ENCODE assay signal across 8 cellular contexts in genomic region chr3:194632983-194633348, GRCh38. TPM values are rescaled to one million over a fixed set of nuclear protein-coding genes. Genes with fewer than 3 reads are reported as not detected.
DNase-seq lines count a peak whose midpoint lies in the region; ATAC-seq and TF ChIP-seq lines count a peak whose summit lies in the region.

No MANE protein-coding gene starts in this region.

- H3K4me1 ChIP-seq in esophagus (ENCODE audit: control insufficient read depth in 2 of 2, insufficient read depth in 2 of 2, low read length in 1 of 2): peaks cover 0 to 5% of the 10 kb centered on the region in 2 donors
- no peaks in the 10 kb centered on the region for H3K4me1 ChIP-seq in neuron (ENCODE audit: insufficient read depth, low read length)

- POLR2A ChIA-PET in AG04449 (lab: Yijun Ruan, JAX): no interaction called here

- ATAC-seq in GM18861 (IDR thresholded peaks at IDR 0.05; ENCODE audit: unreplicated experiment): peak; percentile 41
- ATAC-seq in HG03064 (IDR thresholded peaks at IDR 0.05; ENCODE audit: low read depth, unreplicated experiment): peak; percentile 51

- CTCF ChIA-PET in AG04449 (lab: Yijun Ruan, JAX): interaction anchor here (0.7 to 2.5 kb wide), 12 partner anchors 9 to 299 kb away, joined by 3 to 12 read pairs (median 4); partner anchors contain the start of gene LSG1

- H3K27me3 ChIP-seq in esophagus (ENCODE audit: control insufficient read depth in 1 of 2, insufficient read depth in 2 of 2, low read length in 2 of 2) (no peaks in the 10 kb centered on the region), neuron (ENCODE audit: insufficient read depth, low read length) (no peaks in the 10 kb centered on the region)

- no peaks in the 10 kb centered on the region for H3K9me3 ChIP-seq in esophagus (ENCODE audit: control insufficient read depth in 2 of 2, insufficient read depth in 1 of 2, low read depth in 1 of 2, low read length in 1 of 2)
- H3K9me3 ChIP-seq in neuron (ENCODE audit: low read length): peaks cover 18% of the 10 kb centered on the region

- H3K27ac ChIP-seq in esophagus (ENCODE audit: low read depth in 2 of 2, low read length in 1 of 2): peak overlapping the region; percentile 83

- H3K36me3 ChIP-seq in esophagus (ENCODE audit: control insufficient read depth in 2 of 2, insufficient read depth in 2 of 2, low read length in 1 of 2) (no peaks in the 10 kb centered on the region), neuron (ENCODE audit: insufficient read depth, low read length) (peaks cover 8% of the 10 kb centered on the region)

- peak overlapping the region; percentile 44 for H2AFZ ChIP-seq in neuron (ENCODE audit: low read depth, low read length)

- WGBS in esophagus, 2 donors: 1% methylated on average over 27 to 50 of the region's 50 CpGs

- no peak for TF ChIP-seq CTCF in AG04449 (IDR thresholded peaks at IDR 0.05; ENCODE audit: insufficient read depth, low read length, missing control alignments)

- DNase-seq in AG04449 (ENCODE audit: low read depth, low spot score): no peak
- peak; percentile 43 for DNase-seq in RKO (ENCODE audit: low spot score)
- DNase-seq in SIG-M5 treated with dmso at 0.1 percent for 504 hours (lab: John Stamatoyannopoulos, UW; ENCODE audit: unreplicated experiment): no peak
- DNase-seq in SKM-1 (lab: John Stamatoyannopoulos, UW; ENCODE audit: unreplicated experiment): no peak

- peak overlapping the region; percentile 73 for H3K4me3 ChIP-seq in AG04449 (ENCODE audit: low read depth, low read length)
- H3K4me3 ChIP-seq in esophagus (ENCODE audit: low read depth in 1 of 2, low read length in 2 of 2): peak overlapping the region; percentile 69 to 74
- H3K4me3 ChIP-seq in neuron (ENCODE audit: low read length): peak overlapping the region; percentile 59

RNA-seq across cellular contexts. Expression of gene TMEM44, which starts 0.3 kb away (rescaled TPM):
- polyA plus RNA-seq in esophagus: 1 to 10 TPM; 7.3 TPM

RNA-seq across cellular contexts. Expression of gene LSG1, which starts 39.0 kb away (rescaled TPM):
- 10 to 100 TPM; 14.1 to 26.5 TPM for polyA plus RNA-seq in esophagus

RNA-seq across cellular contexts. Expression of gene FAM43A, which starts 52.7 kb away (rescaled TPM):
- 10 to 100 TPM in 1 of 2 donors, 1 to 10 TPM in 1; 9.0 to 15.5 TPM for polyA plus RNA-seq in esophagus
